26 cellular contexts compared by ENCODE assay signal in the genomic region with DNA sequence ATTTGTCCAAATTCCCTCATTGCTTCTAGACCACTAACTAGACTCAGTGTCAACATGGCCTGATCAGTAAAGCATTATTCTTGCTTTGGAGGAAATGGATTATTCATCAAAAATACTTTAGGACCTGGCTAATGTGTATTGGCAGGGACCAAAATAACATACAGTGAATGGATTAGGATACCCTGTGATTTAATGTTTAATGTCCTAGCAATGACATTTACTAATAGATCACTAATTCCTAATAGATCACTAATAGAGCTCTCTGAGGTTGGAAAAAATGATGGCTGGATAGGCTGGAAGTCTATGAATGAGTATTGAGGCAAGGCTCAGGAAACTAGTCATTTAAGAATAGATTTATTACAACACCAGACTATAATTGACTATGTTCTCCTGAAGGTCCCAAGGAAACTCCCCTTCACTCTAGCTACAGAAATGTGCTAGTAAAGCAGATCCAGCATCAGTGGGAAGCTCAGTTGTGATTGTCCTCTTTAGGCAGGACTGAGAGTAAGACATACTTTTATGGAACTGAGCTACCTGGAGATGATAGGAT. TPM values are rescaled to one million over a fixed set of nuclear protein-coding genes. Genes with fewer than 3 reads are reported as not detected.
DNase-seq lines count a peak whose midpoint lies in the region; ATAC-seq, FAIRE-seq and TF ChIP-seq lines count a peak whose summit lies in the region.
"Had no signal": no experiment of that assay in that cellular context is flagged by ENCODE, and none has a peak within 500 bp of the region (broad histone marks: within the 10 kb centered on the region; RNA-seq: fewer than 3 reads in every experiment).

No MANE protein-coding gene starts in this region.

- no peaks in the 10 kb centered on the region for H3K9me2 ChIP-seq in PC-3 (replicated peaks; ENCODE audit: low read length)

- H3F3A ChIP-seq in PC-3 (ENCODE audit: low read length, unreplicated experiment), result no peaks in the 10 kb centered on the region

- intact Hi-C loops in pancreas (cut with DNase I), result no loop called here
- intact Hi-C loops in PC-3 (cut with micrococcal nuclease), result no loop called here

- no peak overlapping the region for H3K27ac ChIP-seq in pancreas
- no peak overlapping the region for H3K27ac ChIP-seq in PC-3 (ENCODE audit: low read length)
- H3K27ac ChIP-seq: Peyer's patch, SK-N-MC had no signal

- TF ChIP-seq CTCF in pancreas (IDR thresholded peaks at IDR 0.05) (no peak), HFFc6 (IDR thresholded peaks at IDR 0.05) (no peak), PC-3 (conservative IDR thresholded peaks at IDR 0.05; ENCODE audit: low read depth, low read length) (no peak)

- no peaks in the 10 kb centered on the region for H3K27me3 Mint-ChIP-seq in HFFc6 (ENCODE audit: insufficient read depth)

- no peaks in the 10 kb centered on the region for H3K36me3 ChIP-seq in pancreas
- no peaks in the 10 kb centered on the region for H3K36me3 ChIP-seq in PC-3 (ENCODE audit: low read depth, low read length)
- H3K36me3 ChIP-seq: Peyer's patch had no signal

- H3K4me1 ChIP-seq in pancreas (no peaks in the 10 kb centered on the region), PC-3 (ENCODE audit: insufficient read depth, low read length) (peaks cover 4% of the 10 kb centered on the region; the same call in 1 of the 2 replicates)
- H3K4me1 ChIP-seq: Peyer's patch had no signal

- H4K20me1 ChIP-seq in PC-3 (ENCODE audit: low read length), result no peaks in the 10 kb centered on the region

- no peak overlapping the region for H3K9ac ChIP-seq in PC-3 (ENCODE audit: low read length)

- no peak overlapping the region for H3K4me2 ChIP-seq in PC-3 (ENCODE audit: low read length)

- CTCF ChIA-PET in PC-3 (lab: Charles Lee), result no interaction called here

- H3K79me2 ChIP-seq in PC-3 (ENCODE audit: low read length), result no peaks in the 10 kb centered on the region

- no peak for FAIRE-seq in pancreas (lab: Jason Lieb, UNC)
- FAIRE-seq: HepG2 had no signal

- no peaks in the 10 kb centered on the region for H3K36me3 Mint-ChIP-seq in HFFc6 (ENCODE audit: low read depth)

- DNase-seq in kidney tubule cell (ENCODE audit: low spot score) (peak; percentile 82), occipital lobe (lab: John Stamatoyannopoulos, UW) (no peak), pancreas (no peak), HFFc6 (no peak), PC-3 (no peak)
- DNase-seq: Calu3, DMS153, H7, Karpas-422, NCI-H1092, NCI-H1417 treated with DMSO at 0.1 percent for 48 hours, NCI-H1694 treated with DMSO at 0.1 percent for 48 hours, NCI-H2081, NCI-H2171, NCI-H226, NCI-H510A, NCI-H69, Peyer's patch, SIG-M5 had no signal

- no peak overlapping the region for H3K27ac Mint-ChIP-seq in HFFc6

- peaks cover 24% of the 10 kb centered on the region for H3K9me3 Mint-ChIP-seq in HFFc6

- no peak overlapping the region for H2AFZ ChIP-seq in PC-3 (ENCODE audit: low read length)

- POLR2A ChIA-PET in PC-3 (lab: Charles Lee; ENCODE audit: unreplicated experiment), result no interaction called here

- BruUV-seq in PC-3 (replicated peaks; lab: Mats Ljungman, UMichigan), result no TSS peak

- H3K4me1 Mint-ChIP-seq in HFFc6 (ENCODE audit: low read depth), result no peaks in the 10 kb centered on the region

- ATAC-seq in GM18861 (IDR thresholded peaks at IDR 0.05; ENCODE audit: unreplicated experiment) (peak; percentile 39), GM19463 (IDR thresholded peaks at IDR 0.05; ENCODE audit: unreplicated experiment) (peak; percentile 40), HG03135 (IDR thresholded peaks at IDR 0.05; ENCODE audit: unreplicated experiment) (peak; percentile 71), pancreas (no peak), PC-3 (no peak)
- ATAC-seq: HepG2 had no signal

- no peak overlapping the region for H3K4me3 ChIP-seq in pancreas
- H3K4me3 ChIP-seq in PC-3 (ENCODE audit: low read length), result no peak overlapping the region
- H3K4me3 ChIP-seq: Peyer's patch, SK-N-MC had no signal

- no peaks in the 10 kb centered on the region for H3K9me3 ChIP-seq in pancreas
- no peaks in the 10 kb centered on the region for H3K9me3 ChIP-seq in PC-3 (ENCODE audit: low read length)
- H3K9me3 ChIP-seq: Peyer's patch had no signal

- no peaks in the 10 kb centered on the region for H3K27me3 ChIP-seq in pancreas
- H3K27me3 ChIP-seq in PC-3 (ENCODE audit: low read length), result no peaks in the 10 kb centered on the region
- H3K27me3 ChIP-seq: Peyer's patch had no signal

- H3K4me3 Mint-ChIP-seq in HFFc6, result no peak overlapping the region

RNA-seq across cellular contexts. Expression of a gene that starts 46.1 kb away (rescaled TPM):
- 41.0 TPM for total RNA-seq in occipital lobe
- total RNA-seq in pancreas, result 1 to 10 TPM in 2 of 6 donors, under 1 TPM in 4; 0.09 to 1.2 (median 0.27) TPM
- under 1 TPM; 0.07 to 0.15 TPM for polyA plus RNA-seq in pancreas
- total RNA-seq in HFFc6 (2021; fragmentation: NEBNext Ultra II Directional; extraction: Animal tissue kit (Norgen Biotek cat#: 25700)), result under 1 TPM in 4 of 6 experiments, not detected in 2; 0.07 to 0.19 (median 0.07) TPM
- 1.7 and 1.8 TPM in 2 replicates for total RNA-seq in PC-3 (2014; rRNA removed)
- total RNA-seq: G401; T-helper 1 cell treated with Interleukin-12 subunit alpha and Interleukin-12 subunit beta and Interleukin-4 antibody, amounts not matched to agents 30 ng/mL and 1 ng/mL, for 36 hours had no signal

Comparison
In these comparisons a context has a peak if more than half of its experiments do, and no peak if none do; other contexts are left out.
1. ATAC-seq: peak in GM18861 (single experiment), GM19463 (single experiment) and HG03135 (single experiment); none in pancreas (0 of 4) and PC-3 (single experiment).
2. RNA of a gene that starts 46.1 kb away (total RNA-seq): 41.0 TPM in occipital lobe (single experiment); 1.7 to 1.8 TPM in PC-3, 0.09 to 1.2 TPM in pancreas and 0.07 to 0.19 TPM in HFFc6; every median in the first group is over 10 times any median in the second.